In the genomic region with DNA sequence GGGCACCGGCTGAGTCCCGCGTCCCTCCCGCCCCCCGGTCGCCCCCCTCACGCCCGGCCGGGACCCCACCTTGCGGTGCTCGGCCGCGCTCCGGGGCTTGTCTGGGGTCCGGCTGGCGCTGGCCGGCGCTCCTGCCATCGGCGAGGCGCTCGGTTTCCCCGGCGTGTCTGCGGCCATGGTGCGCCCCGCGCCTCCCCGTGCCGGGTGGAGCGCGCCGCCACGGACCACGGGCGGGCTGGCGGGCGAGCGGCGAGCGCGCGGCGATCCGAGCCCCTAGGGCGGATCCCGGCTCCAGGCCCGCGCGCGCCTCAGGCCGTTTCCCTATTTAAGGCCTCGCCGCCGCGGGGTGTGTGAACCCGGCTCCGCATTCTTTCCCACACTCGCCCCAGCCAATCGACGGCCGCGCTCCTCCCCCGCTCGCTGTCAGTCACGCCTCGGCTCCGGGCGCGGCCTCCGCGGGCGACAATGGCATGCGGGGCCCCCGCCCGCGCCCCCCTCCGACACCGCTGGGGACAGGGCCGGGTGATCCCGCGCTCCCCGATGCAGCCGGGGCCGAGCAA, we compare ENCODE assay signal across 8 cellular contexts. TPM values are rescaled to one million over a fixed set of nuclear protein-coding genes. Genes with fewer than 3 reads are reported as not detected.
DNase-seq lines count a peak whose midpoint lies in the region; ATAC-seq, FAIRE-seq and TF ChIP-seq lines count a peak whose summit lies in the region.

HES4 (minus strand) TSS at position 301 of the 560 bp plus-strand sequence; CDS start at position 177, 124 bp downstream.

- no TSS peak for BruUV-seq in K562 (replicated peaks; lab: Mats Ljungman, UMichigan)

- intact Hi-C loops in K562 (cut with micrococcal nuclease) (loop anchor here (5.0 kb wide), 1 partner anchor 62 kb away; no protein-coding TSS in a partner anchor), prostate gland (cut with DNase I) (no loop called here)

- TF ChIP-seq EP300 in K562 (IDR thresholded peaks at IDR 0.05; ENCODE audit: low read length) = no peak

- H3K27me3 ChIP-seq in K562 (ENCODE audit: control insufficient read depth in 2 of 2, insufficient read depth in 2 of 2, low read length in 2 of 2) (peaks cover 0 to 2% of the 10 kb centered on the region in 2 experiments; a peak in 1 of 5 replicates), prostate gland (replicated peaks; ENCODE audit: insufficient read depth) (no peaks in the 10 kb centered on the region)

- peaks cover 10% of the 10 kb centered on the region; the same call in 1 of the 2 replicates for H4K20me1 ChIP-seq in K562 (replicated peaks; ENCODE audit: control insufficient read depth, insufficient read depth, low read length)

- CTCF ChIA-PET in K562 (lab: Yijun Ruan, JAX; ENCODE audit: low intra/inter-chr PET ratio) = no interaction called here

- no peaks in the 10 kb centered on the region for H3K9me3 ChIP-seq in K562 (replicated peaks; ENCODE audit: control insufficient read depth, insufficient read depth, low read depth, low read length)
- no peaks in the 10 kb centered on the region for H3K9me3 ChIP-seq in prostate gland

- ATAC-seq in K562 (peak; percentile 75), GM18517 (IDR thresholded peaks at IDR 0.05; ENCODE audit: unreplicated experiment) (no peak), HG02763 (IDR thresholded peaks at IDR 0.05; ENCODE audit: unreplicated experiment) (no peak)

- TF ChIP-seq POLR2A in K562 (conservative IDR thresholded peaks at IDR 0.05) (no peak), prostate gland (IDR thresholded peaks at IDR 0.05) (peak; percentile 88)

- no peaks in the 10 kb centered on the region for H3K9me1 ChIP-seq in K562 (ENCODE audit: control insufficient read depth, insufficient read depth, low read length)

- H3K27ac ChIP-seq in K562 (ENCODE audit: extremely low read depth, low read depth, low read length) (peak within 1 kb of the TSS; percentile 95), prostate gland (peak within 1 kb of the TSS; percentile 94 to 95)

- peaks cover 24 to 89% of the 10 kb centered on the region in 2 experiments for H3K4me1 ChIP-seq in K562 (replicated peaks in 1 of 2; ENCODE audit: control insufficient read depth in 2 of 2, insufficient read depth in 2 of 2, low read length in 2 of 2)
- peaks cover 4% of the 10 kb centered on the region for H3K4me1 ChIP-seq in prostate gland (replicated peaks)

- WGBS in K562 (ENCODE audit: insufficient coverage, low coverage, missing lambda C conversion rate) = 1% methylated on average over 54 of the region's 85 CpGs
- WGBS in prostate gland = under 1% methylated on average over 55 of the region's 85 CpGs

- peak within 1 kb of the TSS; percentile 89 for H2AFZ ChIP-seq in K562 (ENCODE audit: low read depth, low read length)

- H3K79me2 ChIP-seq in K562 (ENCODE audit: control insufficient read depth, insufficient read depth, low read length) = peaks cover 16% of the 10 kb centered on the region; the same call in 2 of the 3 replicates

- DNase-seq in GM03348 (ENCODE audit: low spot score) (peak; percentile 94), HuH-7.5 (ENCODE audit: low spot score) (peak; percentile 88), T follicular helper cell (ENCODE audit: low read depth) (peak; percentile 55), K562 (ENCODE audit: extremely low read depth in 1 of 4, low spot score in 3 of 4) (peak in 3 of 4 experiments; percentile 88 to 98 (median 95)), hepatic stellate cell (ENCODE audit: low spot score) (peak; percentile 96), prostate gland (ENCODE audit: low spot score) (peak; percentile 91)

- peak within 1 kb of the TSS; percentile 52 for H3K4me3 ChIP-seq in K562
- H3K4me3 ChIP-seq in prostate gland = peak within 1 kb of the TSS; percentile 59 to 71

- FAIRE-seq in K562 (lab: Jason Lieb, UNC) = peak; percentile 81

- in situ Hi-C loops in K562 (cut with MboI) = no loop called here

- no peak for TF ChIP-seq RAD21 in K562 (CRISPR knock-in tag; conservative IDR thresholded peaks at IDR 0.05 in 1 of 2, IDR thresholded peaks at IDR 0.05 in 1 of 2)

- H3K36me3 ChIP-seq in K562 (ENCODE audit: control insufficient read depth, insufficient read depth, low read length) = no peaks in the 10 kb centered on the region
- H3K36me3 ChIP-seq in prostate gland = no peaks in the 10 kb centered on the region

- POLR2A ChIA-PET in K562 (lab: Yijun Ruan, JAX) = interaction anchor here (1.5 kb wide), 1 partner anchor 19 kb away, joined by 3 read pairs; no protein-coding TSS in a partner anchor

- H3K4me2 ChIP-seq in K562 (ENCODE audit: insufficient read depth, low read length) = peak within 1 kb of the TSS; percentile 77

- peak within 1 kb of the TSS; percentile 86 to 99 for H3K9ac ChIP-seq in K562 (ENCODE audit: insufficient read depth in 1 of 2, low read depth in 2 of 2, low read length in 2 of 2)

- TF ChIP-seq CTCF in K562 (IDR thresholded peaks at IDR 0.05 in 2 of 3, conservative IDR thresholded peaks at IDR 0.05 in 1 of 3; ENCODE audit: insufficient read depth in 2 of 3, low read depth in 1 of 3, low read length in 3 of 3) (no peak), prostate gland (IDR thresholded peaks at IDR 0.05) (no peak)

TF ChIP-seq in K562, 482 proteins besides CTCF, POLR2A, EP300 and RAD21 (continues in another document):
- TF ChIP-seq SMARCC2 (IDR thresholded peaks at IDR 0.05; ENCODE audit: low read depth) (no peak), CTBP1 (IDR thresholded peaks at IDR 0.05; ENCODE audit: borderline replicate concordance) (peak; percentile 88), KAT8 (IDR thresholded peaks at IDR 0.05; ENCODE audit: low read depth) (no peak), KLF1 (tag; IDR thresholded peaks at IDR 0.05) (peak; percentile 69; the same call in 1 of the 2 replicates)
- TF ChIP-seq, protein P1, sequence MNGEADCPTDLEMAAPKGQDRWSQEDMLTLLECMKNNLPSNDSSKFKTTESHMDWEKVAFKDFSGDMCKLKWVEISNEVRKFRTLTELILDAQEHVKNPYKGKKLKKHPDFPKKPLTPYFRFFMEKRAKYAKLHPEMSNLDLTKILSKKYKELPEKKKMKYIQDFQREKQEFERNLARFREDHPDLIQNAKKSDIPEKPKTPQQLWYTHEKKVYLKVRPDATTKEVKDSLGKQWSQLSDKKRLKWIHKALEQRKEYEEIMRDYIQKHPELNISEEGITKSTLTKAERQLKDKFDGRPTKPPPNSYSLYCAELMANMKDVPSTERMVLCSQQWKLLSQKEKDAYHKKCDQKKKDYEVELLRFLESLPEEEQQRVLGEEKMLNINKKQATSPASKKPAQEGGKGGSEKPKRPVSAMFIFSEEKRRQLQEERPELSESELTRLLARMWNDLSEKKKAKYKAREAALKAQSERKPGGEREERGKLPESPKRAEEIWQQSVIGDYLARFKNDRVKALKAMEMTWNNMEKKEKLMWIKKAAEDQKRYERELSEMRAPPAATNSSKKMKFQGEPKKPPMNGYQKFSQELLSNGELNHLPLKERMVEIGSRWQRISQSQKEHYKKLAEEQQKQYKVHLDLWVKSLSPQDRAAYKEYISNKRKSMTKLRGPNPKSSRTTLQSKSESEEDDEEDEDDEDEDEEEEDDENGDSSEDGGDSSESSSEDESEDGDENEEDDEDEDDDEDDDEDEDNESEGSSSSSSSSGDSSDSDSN (IDR thresholded peaks at IDR 0.05; ENCODE audit: borderline replicate concordance in 1 of 2, low read depth in 2 of 2, low read length in 2 of 2) = peak in 1 of 2 experiments; percentile 85; a peak in 3 of 4 replicates
- TF ChIP-seq, protein P2, sequence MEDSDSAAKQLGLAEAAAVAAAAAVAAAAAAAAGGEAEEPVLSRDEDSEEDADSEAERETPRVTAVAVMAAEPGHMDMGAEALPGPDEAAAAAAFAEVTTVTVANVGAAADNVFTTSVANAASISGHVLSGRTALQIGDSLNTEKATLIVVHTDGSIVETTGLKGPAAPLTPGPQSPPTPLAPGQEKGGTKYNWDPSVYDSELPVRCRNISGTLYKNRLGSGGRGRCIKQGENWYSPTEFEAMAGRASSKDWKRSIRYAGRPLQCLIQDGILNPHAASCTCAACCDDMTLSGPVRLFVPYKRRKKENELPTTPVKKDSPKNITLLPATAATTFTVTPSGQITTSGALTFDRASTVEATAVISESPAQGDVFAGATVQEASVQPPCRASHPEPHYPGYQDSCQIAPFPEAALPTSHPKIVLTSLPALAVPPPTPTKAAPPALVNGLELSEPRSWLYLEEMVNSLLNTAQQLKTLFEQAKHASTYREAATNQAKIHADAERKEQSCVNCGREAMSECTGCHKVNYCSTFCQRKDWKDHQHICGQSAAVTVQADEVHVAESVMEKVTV (CRISPR knock-in tag; IDR thresholded peaks at IDR 0.05) = no peak

RNA-seq across cellular contexts. Expression of gene HES4, which starts in this region (rescaled TPM):
- 5.7 and 23.9 TPM in 2 replicates for total RNA-seq in K562 (2011; cell fraction: chromatin; rRNA removed; ENCODE audit: low replicate concordance)
- 54.5 and 57.7 TPM in 2 replicates for total RNA-seq in K562 (2011; cell fraction: nucleolus; rRNA removed)
- total RNA-seq in K562 (2011; cell fraction: nucleoplasm; rRNA removed) = 14.9 and 19.0 TPM in 2 replicates
- total RNA-seq in K562 (2014; rRNA removed) (41.4 and 49.2 TPM in 2 replicates), K562 (2014; rRNA removed; fragmentation: Illumina TruSeq; extraction: Trizol) (0.25 TPM in 1 of 2 replicates, not detected in the other), K562 (2015; rRNA removed; fragmentation: Illumina TruSeq; extraction: Trizol) (1.9 TPM in 2 replicates), K562 (2021) (40.5 and 44.3 TPM in 2 replicates), prostate gland (10 to 100 TPM; 45.8 to 82.6 TPM)
- polyA plus RNA-seq in K562 (2011; rRNA removed) (5.3 and 10.4 TPM in 2 replicates), K562 (2014; fragmentation: Illumina TruSeq; extraction: Trizol) (0.21 and 0.61 TPM in 2 replicates), K562 (2014; fragmentation: Nextera tagmentation; extraction: Ambion mirVana) (not detected), K562 (2014; rRNA removed) (33.7 and 43.7 TPM in 2 replicates)
- 18.6 and 66.9 TPM in 2 replicates for polyA plus RNA-seq in K562 (2011; cell fraction: cytosol; rRNA removed)
- polyA plus RNA-seq in K562 (2011; cell fraction: nucleus; rRNA removed) = 86.7 and 173 TPM in 2 replicates
- 8.3 and 15.7 TPM in 2 replicates for polyA plus RNA-seq in K562 (2012)
- polyA minus RNA-seq in K562 (2011; rRNA and poly(A)+ RNA removed) = 0.21 TPM in 1 of 2 replicates, not detected in the other
- 3.6 and 11.6 TPM in 2 replicates for polyA minus RNA-seq in K562 (2011; cell fraction: cytosol; rRNA and poly(A)+ RNA removed)
- polyA minus RNA-seq in K562 (2011; cell fraction: nucleus; rRNA and poly(A)+ RNA removed) = 7.2 and 11.6 TPM in 2 replicates
